1 cellular context compared by ENCODE assay signal in genomic region chrX:24498975-24499374, GRCh38.
TF ChIP-seq lines count a peak whose summit lies in the region.

No MANE protein-coding gene starts in this region.

TF ChIP-seq in SK-N-SH treated with all-trans-retinoic acid at 6 μM for 48 hours, 23 proteins besides CTCF, POLR2A, EP300 and RAD21 (continued from another document):
- TF ChIP-seq TSHZ2 (CRISPR knock-in tag; IDR thresholded peaks at IDR 0.05) = no peak
- TF ChIP-seq ESRRG (CRISPR knock-in tag; IDR thresholded peaks at IDR 0.05) = no peak
- no peak for TF ChIP-seq ARNTL (CRISPR knock-in tag; IDR thresholded peaks at IDR 0.05; ENCODE audit: borderline replicate concordance, low read depth)
